In the genomic region with DNA sequence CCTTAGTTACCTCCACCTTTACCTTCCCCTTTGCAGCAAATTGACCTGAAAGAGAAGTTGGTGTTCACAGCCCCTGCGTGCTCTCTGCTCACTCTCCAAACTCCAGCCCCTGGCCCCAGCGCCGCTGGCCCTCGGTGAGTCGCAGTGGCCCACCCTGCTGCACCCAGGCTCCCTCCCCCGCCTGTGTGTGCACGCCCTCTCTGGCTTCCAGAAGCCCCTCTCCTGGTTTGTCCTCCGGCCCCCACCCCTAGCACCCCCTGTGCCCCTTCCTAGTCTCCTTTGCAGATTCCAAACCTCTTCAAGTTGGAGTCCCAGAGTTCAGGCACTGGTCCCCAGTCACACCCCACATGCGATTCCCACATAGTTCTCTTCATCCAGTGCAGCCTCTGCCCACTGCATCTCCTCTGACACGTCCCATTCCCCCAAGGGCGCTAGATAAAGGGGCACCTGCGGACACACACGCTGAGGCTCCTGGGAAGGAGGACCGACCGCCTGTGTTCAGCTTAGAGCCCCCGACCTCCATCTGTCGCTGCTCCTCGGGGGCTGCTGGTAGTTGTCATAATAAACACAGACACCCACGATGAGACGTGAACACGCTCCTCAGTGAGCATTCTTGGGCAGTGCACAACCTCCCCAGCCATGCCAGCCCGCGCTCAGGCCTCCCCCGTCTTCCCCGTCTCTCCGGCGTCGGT, we compare ENCODE assay signal across 6 cellular contexts. TPM values are rescaled to one million over a fixed set of nuclear protein-coding genes. Genes with fewer than 3 reads are reported as not detected.
A peak's percentile ranks its signal among the peaks of the same experiment; 100 is the strongest.
DNase-seq lines count a peak whose midpoint lies in the region; ATAC-seq lines count a peak whose summit lies in the region.

No MANE protein-coding gene starts in this region.

- peak overlapping the region; percentile 55 to 76 (median 66) for H3K4me3 ChIP-seq in BLaER1 treated with 17β-estradiol and CSF1 and Interleukin-3, amounts not matched to agents 10 nM and 100 nM
- peak overlapping the region; percentile 42; the same call in 1 of the 2 replicates for H3K4me3 ChIP-seq in SJSA1

- no peak for ATAC-seq in HG03571 (IDR thresholded peaks at IDR 0.05; ENCODE audit: unreplicated experiment)
- no peak for ATAC-seq in GM18502 (IDR thresholded peaks at IDR 0.05; ENCODE audit: poor library complexity, unreplicated experiment)

- H3K27ac ChIP-seq in BLaER1 treated with 17β-estradiol and CSF1 and Interleukin-3, amounts not matched to agents 10 nM and 100 nM: no peak overlapping the region
- no peak overlapping the region for H3K27ac ChIP-seq in SJSA1
- peak overlapping the region; percentile 68 for H3K27ac ChIP-seq in layer of hippocampus (ENCODE audit: low read depth, low read length)

- H3K9ac ChIP-seq in BLaER1 treated with 17β-estradiol and CSF1 and Interleukin-3, amounts not matched to agents 10 nM and 100 nM: peak overlapping the region in 10 of 11 experiments; percentile 47 to 80 (median 68); a peak in 14 of 22 replicates

- peaks cover 30 to 45% (median 33%) of the 10 kb centered on the region in 11 experiments for H4K20me1 ChIP-seq in BLaER1 treated with 17β-estradiol and CSF1 and Interleukin-3, amounts not matched to agents 10 nM and 100 nM

- peak overlapping the region; percentile 97 to 100 (median 98) for H3K4me2 ChIP-seq in BLaER1 treated with 17β-estradiol and CSF1 and Interleukin-3, amounts not matched to agents 10 nM and 100 nM

- H3K27me3 ChIP-seq in BLaER1 treated with 17β-estradiol and CSF1 and Interleukin-3, amounts not matched to agents 10 nM and 100 nM: peaks cover 8 to 24% (median 16%) of the 10 kb centered on the region in 11 experiments; a peak in 21 of 22 replicates
- H3K27me3 ChIP-seq in SJSA1 (replicated peaks): peaks cover 7% of the 10 kb centered on the region; the same call in 1 of the 2 replicates
- no peaks in the 10 kb centered on the region for H3K27me3 ChIP-seq in layer of hippocampus (ENCODE audit: control insufficient read depth, insufficient read depth, low read length)

- H3K9me3 ChIP-seq in BLaER1 treated with 17β-estradiol and CSF1 and Interleukin-3, amounts not matched to agents 10 nM and 100 nM (replicated peaks in 1 of 11): no peaks in the 10 kb centered on the region
- H3K9me3 ChIP-seq in SJSA1 (replicated peaks): no peaks in the 10 kb centered on the region

- peaks cover 0 to 26% (median 16%) of the 10 kb centered on the region in 11 experiments; a peak in 18 of 22 replicates for H3K36me3 ChIP-seq in BLaER1 treated with 17β-estradiol and CSF1 and Interleukin-3, amounts not matched to agents 10 nM and 100 nM
- H3K36me3 ChIP-seq in SJSA1: no peaks in the 10 kb centered on the region

- peaks cover 40 to 56% (median 46%) of the 10 kb centered on the region in 10 experiments for H3K4me1 ChIP-seq in BLaER1 treated with 17β-estradiol and CSF1 and Interleukin-3, amounts not matched to agents 10 nM and 100 nM
- peaks cover 13% of the 10 kb centered on the region for H3K4me1 ChIP-seq in SJSA1 (replicated peaks)

- DNase-seq in SJSA1 (ENCODE audit: low read depth in 1 of 2, low spot score in 2 of 2): no peak
- no peak for DNase-seq in effector CD8-positive, alpha-beta T cell (lab: John Stamatoyannopoulos, UW)

RNA-seq across cellular contexts. Expression of a gene that starts 1.5 kb away (rescaled TPM):
- total RNA-seq in SJSA1 (2014; rRNA removed; shearing (Covaris generic)): 15.8 and 21.7 TPM in 2 replicates

RNA-seq across cellular contexts. Expression of a gene that starts 14.0 kb away (rescaled TPM):
- total RNA-seq in SJSA1 (2014; rRNA removed; shearing (Covaris generic)): 13.8 and 16.4 TPM in 2 replicates

RNA-seq across cellular contexts. Expression of a gene that starts 14.2 kb away (rescaled TPM):
- total RNA-seq in SJSA1 (2014; rRNA removed; shearing (Covaris generic)): 0.18 TPM in 1 of 2 replicates, not detected in the other

RNA-seq across cellular contexts. Expression of a gene that starts 37.5 kb away (rescaled TPM):
- 0.05 TPM in 1 of 2 replicates, not detected in the other for total RNA-seq in SJSA1 (2014; rRNA removed; shearing (Covaris generic))

RNA-seq across cellular contexts. Expression of a gene that starts 39.4 kb away (rescaled TPM):
- total RNA-seq in SJSA1 (2014; rRNA removed; shearing (Covaris generic)): 47.3 and 52.3 TPM in 2 replicates
